ENCODE assay signal across 1 cellular context in genomic region chr22:39081557-39081956, GRCh38.
TF ChIP-seq lines count a peak whose summit lies in the region.

No MANE protein-coding gene starts in this region.

TF ChIP-seq in GM12878, 131 proteins besides CTCF, POLR2A, EP300 and RAD21:
- TF ChIP-seq TARDBP (IDR thresholded peaks at IDR 0.05; ENCODE audit: borderline replicate concordance) (no peak), HCFC1 (IDR thresholded peaks at IDR 0.05; ENCODE audit: low read length) (no peak), RAD51 (IDR thresholded peaks at IDR 0.05) (no peak), SPI1 (IDR thresholded peaks at IDR 0.05; ENCODE audit: borderline replicate concordance, insufficient read depth, low read depth, low read length) (no peak), CHD4 (IDR thresholded peaks at IDR 0.05) (no peak), PRDM15 (CRISPR knock-in tag; IDR thresholded peaks at IDR 0.05) (no peak), HDAC2 (IDR thresholded peaks at IDR 0.05) (no peak), ASH2L (IDR thresholded peaks at IDR 0.05; ENCODE audit: borderline replicate concordance, low read depth) (no peak)
- TF ChIP-seq, protein P1, sequence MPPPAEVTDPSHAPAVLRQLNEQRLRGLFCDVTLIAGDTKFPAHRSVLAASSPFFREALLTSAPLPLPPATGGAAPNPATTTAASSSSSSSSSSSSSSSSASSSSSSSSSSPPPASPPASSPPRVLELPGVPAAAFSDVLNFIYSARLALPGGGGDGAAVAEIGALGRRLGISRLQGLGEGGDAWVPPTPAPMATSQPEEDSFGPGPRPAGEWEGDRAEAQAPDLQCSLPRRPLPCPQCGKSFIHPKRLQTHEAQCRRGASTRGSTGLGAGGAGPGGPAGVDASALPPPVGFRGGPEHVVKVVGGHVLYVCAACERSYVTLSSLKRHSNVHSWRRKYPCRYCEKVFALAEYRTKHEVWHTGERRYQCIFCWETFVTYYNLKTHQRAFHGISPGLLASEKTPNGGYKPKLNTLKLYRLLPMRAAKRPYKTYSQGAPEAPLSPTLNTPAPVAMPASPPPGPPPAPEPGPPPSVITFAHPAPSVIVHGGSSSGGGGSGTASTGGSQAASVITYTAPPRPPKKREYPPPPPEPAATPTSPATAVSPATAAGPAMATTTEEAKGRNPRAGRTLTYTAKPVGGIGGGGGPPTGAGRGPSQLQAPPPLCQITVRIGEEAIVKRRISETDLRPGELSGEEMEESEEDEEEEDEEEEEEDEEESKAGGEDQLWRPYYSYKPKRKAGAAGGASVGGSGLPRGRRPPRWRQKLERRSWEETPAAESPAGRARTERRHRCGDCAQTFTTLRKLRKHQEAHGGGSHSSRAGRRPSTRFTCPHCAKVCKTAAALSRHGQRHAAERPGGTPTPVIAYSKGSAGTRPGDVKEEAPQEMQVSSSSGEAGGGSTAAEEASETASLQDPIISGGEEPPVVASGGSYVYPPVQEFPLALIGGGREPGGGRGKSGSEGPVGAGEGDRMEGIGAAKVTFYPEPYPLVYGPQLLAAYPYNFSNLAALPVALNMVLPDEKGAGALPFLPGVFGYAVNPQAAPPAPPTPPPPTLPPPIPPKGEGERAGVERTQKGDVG (CRISPR knock-in tag; IDR thresholded peaks at IDR 0.05): no peak
